ENCODE assay signal across 9 cellular contexts in genomic region chr19:29873801-29874575, GRCh38.
DNase-seq lines count a peak whose midpoint lies in the region; ATAC-seq and TF ChIP-seq lines count a peak whose summit lies in the region.
"Had no signal": no experiment of that assay in that cellular context is flagged by ENCODE, and none has a peak within 500 bp of the region (broad histone marks: within the 10 kb centered on the region; RNA-seq: fewer than 3 reads in every experiment).

No MANE protein-coding gene starts in this region.

- no peak for TF ChIP-seq CTCF in mammary epithelial cell (conservative IDR thresholded peaks at IDR 0.05 in 1 of 2, IDR thresholded peaks at IDR 0.05 in 1 of 2; ENCODE audit: extremely low read depth in 1 of 2, insufficient read depth in 1 of 2, low read depth in 1 of 2, low read length in 2 of 2)

- H4K20me1 ChIP-seq in mammary epithelial cell (ENCODE audit: insufficient read depth, low read length) = no peaks in the 10 kb centered on the region

- H3K4me3 ChIP-seq in CD8-positive, alpha-beta memory T cell (ENCODE audit: low read length) = no peak overlapping the region
- H3K4me3 ChIP-seq in HUES64 (ENCODE audit: low read length) (peak overlapping the region; percentile 62; the same call in 1 of the 2 replicates), mammary epithelial cell (replicated peaks in 1 of 3; ENCODE audit: insufficient read depth in 1 of 3, low read depth in 2 of 3, low read length in 3 of 3) (peak overlapping the region in 1 of 3 experiments; percentile 16), trophoblast cell (ENCODE audit: low read depth, low read length) (no peak overlapping the region)

- H2BK120ac ChIP-seq in trophoblast cell (ENCODE audit: insufficient read depth, low read length, poor library complexity) = no peak overlapping the region

- no peak overlapping the region for H2AK5ac ChIP-seq in trophoblast cell (ENCODE audit: low read length)

- ATAC-seq in HG03139 (IDR thresholded peaks at IDR 0.05; ENCODE audit: unreplicated experiment) (no peak), GM21737 (IDR thresholded peaks at IDR 0.05; ENCODE audit: unreplicated experiment) (no peak)

- H3K4me2 ChIP-seq in mammary epithelial cell (ENCODE audit: insufficient read depth, low read depth, low read length) = peak overlapping the region; percentile 94
- H3K4me2 ChIP-seq in trophoblast cell (ENCODE audit: low read length) = peak overlapping the region; percentile 87

- H3K4ac ChIP-seq in trophoblast cell (ENCODE audit: low read depth, low read length) = no peak overlapping the region

- H2AFZ ChIP-seq in mammary epithelial cell (ENCODE audit: low read depth, low read length) (peak overlapping the region; percentile 91), trophoblast cell (ENCODE audit: insufficient read depth, low read length, poor library complexity) (no peak overlapping the region)

- 40% methylated on average over 40 of the region's 40 CpGs for WGBS in HUES64
- WGBS in mammary epithelial cell (ENCODE audit: low coverage, missing lambda C conversion rate) = 33% methylated on average over 21 of the region's 40 CpGs
- no CpG with 5 or more reads among the region's 40 CpGs for WGBS in trophoblast cell (ENCODE audit: extremely low coverage, insufficient coverage, insufficient read length)

- peak overlapping the region in 5 of 7 donors; percentile 15 to 46 (median 41) for H3K4me3 Mint-ChIP-seq in CD8-positive, alpha-beta memory T cell

- peaks cover 6 to 14% (median 11%) of the 10 kb centered on the region in 3 donors for H3K4me1 Mint-ChIP-seq in CD8-positive, alpha-beta memory T cell

- peaks cover 10 to 39% of the 10 kb centered on the region in 2 donors for H3K27me3 Mint-ChIP-seq in CD8-positive, alpha-beta memory T cell

- H2BK5ac ChIP-seq in trophoblast cell (ENCODE audit: low read depth, low read length, poor library complexity) = no peak overlapping the region

- peak overlapping the region; percentile 17 for H3K14ac ChIP-seq in trophoblast cell (ENCODE audit: low read length)

- peak overlapping the region; percentile 32 for H4K8ac ChIP-seq in trophoblast cell (ENCODE audit: low read depth, low read length)

- H3K9ac ChIP-seq in HUES64 (ENCODE audit: low read depth, low read length) (no peak overlapping the region; the same call in 1 of the 2 replicates), mammary epithelial cell (ENCODE audit: insufficient read depth, low read length) (no peak overlapping the region), trophoblast cell (ENCODE audit: low read length) (no peak overlapping the region)

- BruUV-seq in mammary epithelial cell (replicated peaks; lab: Mats Ljungman, UMichigan) = no TSS peak

- POLR2A ChIA-PET in CD8-positive, alpha-beta memory T cell (lab: Charles Lee) = no interaction called here

- H3K36me3 ChIP-seq in CD8-positive, alpha-beta memory T cell (ENCODE audit: insufficient read depth, low read length) = no peaks in the 10 kb centered on the region
- H3K36me3 ChIP-seq in HUES64 (ENCODE audit: insufficient read depth, low read length) (no peaks in the 10 kb centered on the region), mammary epithelial cell (ENCODE audit: insufficient read depth, low read length) (no peaks in the 10 kb centered on the region), trophoblast cell (ENCODE audit: control insufficient read depth in 1 of 2, insufficient read depth in 2 of 2, low read length in 2 of 2) (no peaks in the 10 kb centered on the region)

- no peaks in the 10 kb centered on the region for H3K27me3 ChIP-seq in CD8-positive, alpha-beta memory T cell (ENCODE audit: insufficient read depth, low read length, poor library complexity, severe bottlenecking)
- H3K27me3 ChIP-seq in HUES64 (ENCODE audit: insufficient read depth, low read length) = peaks cover 28% of the 10 kb centered on the region
- no peaks in the 10 kb centered on the region for H3K27me3 ChIP-seq in mammary epithelial cell (ENCODE audit: insufficient read depth, low read length)
- H3K27me3 ChIP-seq in trophoblast cell (ENCODE audit: insufficient read depth, low read length) = peaks cover 2% of the 10 kb centered on the region

- H3K23ac ChIP-seq in trophoblast cell (ENCODE audit: low read length) = no peak overlapping the region

- H2BK12ac ChIP-seq in trophoblast cell (ENCODE audit: low read length) = peak overlapping the region; percentile 56

- no peak for DNase-seq in CD8-positive, alpha-beta memory T cell
- DNase-seq in mammary epithelial cell (no peak), trophoblast cell (no peak), ureter (ENCODE audit: low spot score) (no peak), NCI-H1048 (lab: John Stamatoyannopoulos, UW) (no peak)
- DNase-seq: NCI-H1436 had no signal

- H3K9me3 Mint-ChIP-seq in CD8-positive, alpha-beta memory T cell = no peaks in the 10 kb centered on the region

- dilution Hi-C loops in mammary epithelial cell (cut with HindIII; ENCODE audit: low sequenced_read_pairs) = no loop called here

- no peak overlapping the region for H3K27ac ChIP-seq in CD8-positive, alpha-beta memory T cell (ENCODE audit: low read depth, low read length)
- H3K27ac ChIP-seq in HUES64 (ENCODE audit: low read depth, low read length) (no peak overlapping the region), mammary epithelial cell (ENCODE audit: insufficient read depth, low read depth, low read length) (no peak overlapping the region), trophoblast cell (ENCODE audit: low read depth, low read length) (no peak overlapping the region)

- intact Hi-C loops in mammary epithelial cell (cut with micrococcal nuclease) = loop anchor here (1.0 kb wide), 3 partner anchors 103 to 144 kb away; no protein-coding TSS in a partner anchor

- no peak overlapping the region for H4K12ac ChIP-seq in trophoblast cell (ENCODE audit: low read depth, low read length)

- CTCF ChIA-PET in CD8-positive, alpha-beta memory T cell (lab: Charles Lee) = interaction anchor here (0.7 to 9.3 kb wide), 12 partner anchors 16 to 162 kb away, joined by 3 to 112 read pairs (median 6); no protein-coding TSS in a partner anchor
- CTCF ChIA-PET in mammary epithelial cell (lab: Charles Lee; ENCODE audit: low non-redundant PET) = no interaction called here

- no peak overlapping the region for H4K91ac ChIP-seq in trophoblast cell (ENCODE audit: low read depth, low read length)

- H3K9me3 ChIP-seq in CD8-positive, alpha-beta memory T cell (ENCODE audit: low read length) = no peaks in the 10 kb centered on the region
- H3K9me3 ChIP-seq in HUES64 (ENCODE audit: insufficient read depth, low read depth, low read length) (no peaks in the 10 kb centered on the region), mammary epithelial cell (replicated peaks; ENCODE audit: insufficient read depth, low read length) (no peaks in the 10 kb centered on the region), trophoblast cell (ENCODE audit: insufficient read depth, low read depth, low read length) (peaks cover 4% of the 10 kb centered on the region)

- no peak overlapping the region for H3K18ac ChIP-seq in trophoblast cell (ENCODE audit: low read length)

- H3K27ac Mint-ChIP-seq in CD8-positive, alpha-beta memory T cell = no peak overlapping the region

- peaks cover 9% of the 10 kb centered on the region for H3K79me1 ChIP-seq in trophoblast cell (ENCODE audit: low read length)

- no peaks in the 10 kb centered on the region for H3K79me2 ChIP-seq in mammary epithelial cell (ENCODE audit: insufficient read depth, low read length)
- peaks cover 3% of the 10 kb centered on the region for H3K79me2 ChIP-seq in trophoblast cell (ENCODE audit: control insufficient read depth, insufficient read depth, low read length, poor library complexity)

- H3K36me3 Mint-ChIP-seq in CD8-positive, alpha-beta memory T cell = no peaks in the 10 kb centered on the region

- H3K4me1 ChIP-seq in CD8-positive, alpha-beta memory T cell (ENCODE audit: insufficient read depth, low read length) = no peaks in the 10 kb centered on the region
- H3K4me1 ChIP-seq in HUES64 (ENCODE audit: insufficient read depth, low read length) (no peaks in the 10 kb centered on the region), mammary epithelial cell (ENCODE audit: insufficient read depth, low read length) (peaks cover 11% of the 10 kb centered on the region), trophoblast cell (ENCODE audit: control insufficient read depth in 1 of 2, insufficient read depth in 2 of 2, low read length in 2 of 2) (peaks cover 16 to 21% of the 10 kb centered on the region in 2 experiments)

- in situ Hi-C loops in mammary epithelial cell (cut with MboI; ENCODE audit: low sequenced_read_pairs in 2 of 2) = loop anchor here in 1 of 2 donors (25.0 kb wide), 2 partner anchors 112 to 788 kb away; no protein-coding TSS in a partner anchor
